In the genomic region with DNA sequence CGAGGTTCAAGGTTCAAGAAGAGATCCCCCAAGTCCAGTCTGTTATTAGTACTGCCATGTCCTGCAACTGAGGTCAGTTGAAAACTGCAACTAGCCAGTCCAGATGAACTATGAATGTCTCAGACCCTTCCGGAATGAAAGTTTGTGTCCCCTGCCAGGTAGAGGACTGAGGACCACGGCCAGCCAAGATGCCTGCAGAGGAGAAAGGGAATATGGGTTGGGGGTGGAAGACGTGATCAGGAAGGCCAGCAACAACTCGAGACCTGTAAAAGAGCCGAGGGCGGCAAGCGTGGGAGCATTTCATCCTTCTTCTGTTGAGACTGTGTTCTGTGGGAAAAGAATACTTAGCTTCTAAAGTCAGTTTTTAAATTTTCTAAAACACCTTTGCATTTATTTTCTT, we compare ENCODE assay signal across 33 cellular contexts.
"Had no signal": no experiment of that assay in that cellular context is flagged by ENCODE, and none has a peak within 500 bp of the region (broad histone marks: within the 10 kb centered on the region; RNA-seq: fewer than 3 reads in every experiment).

No MANE protein-coding gene starts in this region.

- H3K9me3 ChIP-seq: ascending aorta had no signal

- H3K4me1 ChIP-seq: ascending aorta had no signal

- FAIRE-seq: TTC549 had no signal

- H3K27me3 Mint-ChIP-seq: activated CD4-positive, alpha-beta T cell treated with anti-CD3 and anti-CD28 coated beads, Interleukin-2, amount 10 ng/mL, durations not matched to agents 24 days and 14 days; activated naive CD4-positive, alpha-beta T cell treated with anti-CD3 and anti-CD28 coated beads, Interleukin-2, amount 10 ng/mL, durations not matched to agents 7 days and 5 days had no signal

- H3K27me3 ChIP-seq: ascending aorta, cardiac muscle cell had no signal

- H3K27ac ChIP-seq: ascending aorta, cardiac muscle cell, VCaP had no signal

- H3K36me3 ChIP-seq: ascending aorta, cardiac muscle cell had no signal

- H3K4me3 Mint-ChIP-seq: activated B cell treated with CpG ODN at 0.5 μM for 24 hours; activated CD4-positive, alpha-beta memory T cell treated with anti-CD3 and anti-CD28 coated beads for 36 hours; activated CD4-positive, alpha-beta T cell treated with anti-CD3 and anti-CD28 coated beads, Interleukin-2, amount 10 ng/mL, durations not matched to agents 24 days and 14 days; activated CD8-positive, alpha-beta T cell treated with anti-CD3 and anti-CD28 coated beads for 36 hours; activated naive CD4-positive, alpha-beta T cell treated with anti-CD3 and anti-CD28 coated beads, Interleukin-2, amount 10 ng/mL, durations not matched to agents 7 days and 5 days; activated naive CD4-positive, alpha-beta T cell treated with anti-CD3 and anti-CD28 coated beads, Interleukin-2, amount 50 U/mL, for 24 hours; activated naive CD8-positive, alpha-beta T cell; activated naive CD8-positive, alpha-beta T cell treated with anti-CD3 and anti-CD28 coated beads, Interleukin-2, amount 10 ng/mL, durations not matched to agents 7 days and 5 days; activated naive CD8-positive, alpha-beta T cell treated with anti-CD3 and anti-CD28 coated beads, Interleukin-2, amount 50 U/mL, for 24 hours; activated T-cell treated with anti-CD3 and anti-CD28 coated beads, Interleukin-2, amount 50 U/mL, for 24 hours; brain; central memory CD8-positive, alpha-beta T cell; T-helper 2 cell treated with Interferon-gamma antibody and Interleukin-4, amounts not matched to agents 5 μg/mL and 100 μg/mL, for 36 hours had no signal

- H3K27ac Mint-ChIP-seq: activated B cell treated with CpG ODN at 0.5 μM for 24 hours; activated CD4-positive, alpha-beta memory T cell treated with anti-CD3 and anti-CD28 coated beads for 36 hours; activated CD4-positive, alpha-beta T cell treated with anti-CD3 and anti-CD28 coated beads, Interleukin-2, amount 10 ng/mL, durations not matched to agents 24 days and 14 days; activated CD8-positive, alpha-beta T cell treated with anti-CD3 and anti-CD28 coated beads for 36 hours; activated naive CD4-positive, alpha-beta T cell treated with anti-CD3 and anti-CD28 coated beads, Interleukin-2, amount 10 ng/mL, durations not matched to agents 7 days and 5 days; activated naive CD4-positive, alpha-beta T cell treated with anti-CD3 and anti-CD28 coated beads, Interleukin-2, amount 50 U/mL, for 24 hours; activated naive CD8-positive, alpha-beta T cell; activated naive CD8-positive, alpha-beta T cell treated with anti-CD3 and anti-CD28 coated beads, Interleukin-2, amount 10 ng/mL, durations not matched to agents 7 days and 5 days; activated naive CD8-positive, alpha-beta T cell treated with anti-CD3 and anti-CD28 coated beads, Interleukin-2, amount 50 U/mL, for 24 hours; activated T-cell treated with anti-CD3 and anti-CD28 coated beads, Interleukin-2, amount 50 U/mL, for 24 hours; activated T-helper 2 cell treated with anti-CD3 and anti-CD28 coated beads, Interferon-gamma antibody, Interleukin-2, Interleukin-4, amounts not matched to agents 10 μg/mL and 5 μg/mL and 100 μg/mL, durations not matched to agents 14 hours and 24 hours and 36 hours; brain; T-helper 2 cell treated with Interferon-gamma antibody and Interleukin-4, amounts not matched to agents 5 μg/mL and 100 μg/mL, for 36 hours had no signal

- H3K4me3 ChIP-seq: ascending aorta, cardiac muscle cell had no signal

- H3K4me1 Mint-ChIP-seq: activated B cell treated with CpG ODN at 0.5 μM for 24 hours; activated naive CD8-positive, alpha-beta T cell treated with anti-CD3 and anti-CD28 coated beads, Interleukin-2, amount 50 U/mL, for 24 hours had no signal

- H3K36me3 Mint-ChIP-seq: activated CD4-positive, alpha-beta memory T cell treated with anti-CD3 and anti-CD28 coated beads for 36 hours; activated naive CD4-positive, alpha-beta T cell treated with anti-CD3 and anti-CD28 coated beads, Interleukin-2, amount 10 ng/mL, durations not matched to agents 7 days and 5 days; activated naive CD4-positive, alpha-beta T cell treated with anti-CD3 and anti-CD28 coated beads, Interleukin-2, amount 50 U/mL, for 24 hours; activated naive CD8-positive, alpha-beta T cell; activated naive CD8-positive, alpha-beta T cell treated with anti-CD3 and anti-CD28 coated beads, Interleukin-2, amount 10 ng/mL, durations not matched to agents 7 days and 5 days; brain had no signal

- DNase-seq: activated B cell treated with CpG ODN at 0.5 μM for 24 hours; activated CD4-positive, alpha-beta memory T cell treated with anti-CD3 and anti-CD28 coated beads for 36 hours; activated CD4-positive, alpha-beta T cell treated with anti-CD3 and anti-CD28 coated beads for 4 hours; activated CD4-positive, alpha-beta T cell treated with anti-CD3 and anti-CD28 coated beads, Interleukin-2, amount 10 ng/mL, durations not matched to agents 24 days and 14 days; activated CD4-positive, alpha-beta T cell treated with anti-CD3 and anti-CD28 coated beads, Interleukin-2, amount 50 U/mL, for 1 hour; activated CD4-positive, alpha-beta T cell treated with anti-CD3 and anti-CD28 coated beads, Interleukin-2, amount 50 U/mL, for 4 hours; activated CD4-positive, CD25-positive, alpha-beta regulatory T cell treated with anti-CD3 and anti-CD28 coated beads, Interleukin-2, amount 50 U/mL, for 72 hours; activated CD8-positive, alpha-beta memory T cell treated with anti-CD3 and anti-CD28 coated beads, Interleukin-2, amount 50 U/mL, for 4 hours; activated CD8-positive, alpha-beta T cell treated with anti-CD3 and anti-CD28 coated beads for 36 hours; activated effector memory CD4-positive, alpha-beta T cell treated with Interleukin-2 at 50 U/mL for 16 hours; activated gamma-delta T cell; activated naive CD4-positive, alpha-beta T cell treated with anti-CD3 and anti-CD28 coated beads, Interleukin-2, amount 10 ng/mL, durations not matched to agents 7 days and 5 days; activated naive CD4-positive, alpha-beta T cell treated with Interleukin-2 at 50 U/mL for 16 hours; activated naive CD8-positive, alpha-beta T cell treated with anti-CD3 and anti-CD28 coated beads, Interleukin-2, amount 10 ng/mL, durations not matched to agents 7 days and 5 days; activated naive CD8-positive, alpha-beta T cell treated with anti-CD3 and anti-CD28 coated beads, Interleukin-2, amount 50 U/mL, for 24 hours; activated T-cell treated with anti-CD3 and anti-CD28 coated beads for 4 hours; activated T-cell treated with anti-CD3 and anti-CD28 coated beads, Interleukin-2, amount 50 U/mL, for 24 hours; activated T-cell treated with anti-CD3 and anti-CD28 coated beads, Interleukin-2, amount 50 U/mL, for 48 hours; amygdala; anterior cingulate cortex; caudate nucleus; cerebellar nuclear complex; T-helper 9 cell had no signal

- ATAC-seq: activated CD8-positive, alpha-beta T cell treated with anti-CD3 and anti-CD28 coated beads for 36 hours; activated naive CD8-positive, alpha-beta T cell treated with anti-CD3 and anti-CD28 coated beads, Interleukin-2, amount 50 U/mL, for 24 hours had no signal

- H3K9me3 Mint-ChIP-seq: activated B cell treated with CpG ODN at 0.5 μM for 24 hours; activated CD4-positive, alpha-beta memory T cell treated with anti-CD3 and anti-CD28 coated beads for 36 hours; activated CD4-positive, alpha-beta T cell treated with anti-CD3 and anti-CD28 coated beads, Interleukin-2, amount 10 ng/mL, durations not matched to agents 24 days and 14 days; activated CD8-positive, alpha-beta T cell treated with anti-CD3 and anti-CD28 coated beads for 36 hours; activated naive CD4-positive, alpha-beta T cell treated with anti-CD3 and anti-CD28 coated beads, Interleukin-2, amount 10 ng/mL, durations not matched to agents 7 days and 5 days; activated naive CD4-positive, alpha-beta T cell treated with anti-CD3 and anti-CD28 coated beads, Interleukin-2, amount 50 U/mL, for 24 hours; activated naive CD8-positive, alpha-beta T cell treated with anti-CD3 and anti-CD28 coated beads, Interleukin-2, amount 10 ng/mL, durations not matched to agents 7 days and 5 days; activated naive CD8-positive, alpha-beta T cell treated with anti-CD3 and anti-CD28 coated beads, Interleukin-2, amount 50 U/mL, for 24 hours; activated T-cell treated with anti-CD3 and anti-CD28 coated beads, Interleukin-2, amount 50 U/mL, for 24 hours; activated T-helper 2 cell treated with anti-CD3 and anti-CD28 coated beads, Interferon-gamma antibody, Interleukin-2, Interleukin-4, amounts not matched to agents 10 μg/mL and 5 μg/mL and 100 μg/mL, durations not matched to agents 14 hours and 24 hours and 36 hours; central memory CD8-positive, alpha-beta T cell; T-helper 2 cell treated with Interferon-gamma antibody and Interleukin-4, amounts not matched to agents 5 μg/mL and 100 μg/mL, for 36 hours had no signal
